ENCODE assay signal across 23 cellular contexts in genomic region chr9:114070188-114071103, GRCh38. TPM values are rescaled to one million over a fixed set of nuclear protein-coding genes. Genes with fewer than 3 reads are reported as not detected.
DNase-seq lines count a peak whose midpoint lies in the region; ATAC-seq, FAIRE-seq and TF ChIP-seq lines count a peak whose summit lies in the region.
"Had no signal": no experiment of that assay in that cellular context is flagged by ENCODE, and none has a peak within 500 bp of the region (broad histone marks: within the 10 kb centered on the region; RNA-seq: fewer than 3 reads in every experiment).

No MANE protein-coding gene starts in this region.

- peaks cover 8% of the 10 kb centered on the region; the same call in 1 of the 2 replicates for H3K9me2 ChIP-seq in GM23338 (ENCODE audit: insufficient read depth)
- H3K9me2 ChIP-seq: SK-N-SH had no signal

- H3K4me3 ChIP-seq in HepG2 (replicated peaks in 1 of 3; ENCODE audit: insufficient read depth in 1 of 3, low read depth in 2 of 3, low read length in 3 of 3) (no peak overlapping the region; a peak in 1 of 6 replicates), GM23338 (no peak overlapping the region)
- H3K4me3 ChIP-seq: GM12878, GM23248 had no signal

- peaks cover 97% of the 10 kb centered on the region for H3K4me1 ChIP-seq in HepG2 (ENCODE audit: insufficient read depth, low read length)
- H3K4me1 ChIP-seq in GM23338 (ENCODE audit: insufficient read depth): no peaks in the 10 kb centered on the region
- H3K4me1 ChIP-seq: BE2C had no signal

- H3K27me3 Mint-ChIP-seq in natural killer cell treated with Interleukin-12 subunit alpha and Interleukin-12 subunit beta and Interleukin-15 and Interleukin-18, amount 100 ng/mL, for 72 hours: peaks cover 16 to 21% of the 10 kb centered on the region in 2 donors
- H3K27me3 Mint-ChIP-seq in natural killer cell (ENCODE audit: low read depth in 2 of 2): peaks cover 11 to 13% of the 10 kb centered on the region in 2 donors
- H3K27me3 Mint-ChIP-seq in GM23338 (ENCODE audit: insufficient read depth, low read depth, poor library complexity): no peaks in the 10 kb centered on the region

- CTCF ChIA-PET in HepG2 (lab: Yijun Ruan, JAX; ENCODE audit: low intra/inter-chr PET ratio, low total read pairs): no interaction called here

- no peak overlapping the region for H2AFZ ChIP-seq in HepG2 (ENCODE audit: low read length)
- H2AFZ ChIP-seq in GM23338: no peak overlapping the region
- H2AFZ ChIP-seq: GM23248 had no signal

- FAIRE-seq in HepG2 (lab: Jason Lieb, UNC): no peak
- FAIRE-seq: D721Med, GM12878 had no signal

- no peak overlapping the region for H3K4me3 Mint-ChIP-seq in natural killer cell treated with Interleukin-12 subunit alpha and Interleukin-12 subunit beta and Interleukin-15 and Interleukin-18, amount 100 ng/mL, for 72 hours
- H3K4me3 Mint-ChIP-seq in natural killer cell (no peak overlapping the region), GM23338 (no peak overlapping the region)
- H3K4me3 Mint-ChIP-seq: CD8-positive, alpha-beta memory T cell had no signal

- H3K36me3 ChIP-seq in HepG2 (replicated peaks in 1 of 2; ENCODE audit: control insufficient read depth in 1 of 2, insufficient read depth in 2 of 2, low read length in 2 of 2) (peaks cover 33 to 90% of the 10 kb centered on the region in 2 experiments), GM23338 (ENCODE audit: insufficient read depth) (no peaks in the 10 kb centered on the region)
- H3K36me3 ChIP-seq: BE2C had no signal

- H3F3A ChIP-seq in GM23338 (replicated peaks; ENCODE audit: low read depth): no peaks in the 10 kb centered on the region

- no peaks in the 10 kb centered on the region for H3K9me3 ChIP-seq in HepG2 (ENCODE audit: low read length)
- H3K9me3 ChIP-seq: BE2C, SK-N-SH had no signal

- H3K4me2 ChIP-seq in HepG2 (ENCODE audit: low read depth, low read length): peak overlapping the region; percentile 1; the same call in 1 of the 2 replicates
- H3K4me2 ChIP-seq in GM23338: no peak overlapping the region
- H3K4me2 ChIP-seq: SK-N-SH had no signal

- no peaks in the 10 kb centered on the region for H3K9me3 Mint-ChIP-seq in natural killer cell treated with Interleukin-12 subunit alpha and Interleukin-12 subunit beta and Interleukin-15 and Interleukin-18, amount 100 ng/mL, for 72 hours
- H3K9me3 Mint-ChIP-seq in natural killer cell (no peaks in the 10 kb centered on the region), GM23338 (no peaks in the 10 kb centered on the region)
- H3K9me3 Mint-ChIP-seq: CD8-positive, alpha-beta memory T cell had no signal

- H3K79me2 ChIP-seq in HepG2 (ENCODE audit: insufficient read depth, low read length) (peaks cover 62% of the 10 kb centered on the region), GM23338 (replicated peaks; ENCODE audit: insufficient read depth) (no peaks in the 10 kb centered on the region)

- H3K9ac ChIP-seq in HepG2 (ENCODE audit: insufficient read depth, low read depth, low read length): no peak overlapping the region
- H3K9ac ChIP-seq: GM23248, SK-N-SH had no signal

- WGBS in HepG2 (ENCODE audit: low lambda C conversion rate): 100% methylated on average over 2 of the region's 17 CpGs

- H3K4me1 Mint-ChIP-seq in natural killer cell treated with Interleukin-12 subunit alpha and Interleukin-12 subunit beta and Interleukin-15 and Interleukin-18, amount 100 ng/mL, for 72 hours (ENCODE audit: low read depth in 2 of 2): no peaks in the 10 kb centered on the region
- H3K4me1 Mint-ChIP-seq in natural killer cell (no peaks in the 10 kb centered on the region), GM23338 (peaks cover 2% of the 10 kb centered on the region; the same call in 2 of the 3 replicates)
- H3K4me1 Mint-ChIP-seq: CD8-positive, alpha-beta memory T cell had no signal

- no peak for TF ChIP-seq POLR2A in HepG2 (IDR thresholded peaks at IDR 0.05; ENCODE audit: insufficient read depth in 1 of 2, low read depth in 2 of 2, low read length in 2 of 2)

- POLR2A ChIA-PET in HepG2 (lab: Yijun Ruan, JAX): interaction anchor here (0.7 to 3.0 kb wide), 4 partner anchors 8 to 11 kb away, joined by 3 to 26 read pairs (median 6); partner anchors contain the start of gene AMBP

- no TSS peak for BruUV-seq in HepG2 (replicated peaks; lab: Mats Ljungman, UMichigan)

- H4K20me1 ChIP-seq in HepG2 (ENCODE audit: insufficient read depth, low read length) (peaks cover 89% of the 10 kb centered on the region), GM23338 (replicated peaks; ENCODE audit: insufficient read depth) (no peaks in the 10 kb centered on the region)

- no peak overlapping the region for H3K27ac Mint-ChIP-seq in natural killer cell treated with Interleukin-12 subunit alpha and Interleukin-12 subunit beta and Interleukin-15 and Interleukin-18, amount 100 ng/mL, for 72 hours
- H3K27ac Mint-ChIP-seq in natural killer cell (no peak overlapping the region), GM23338 (no peak overlapping the region)
- H3K27ac Mint-ChIP-seq: CD8-positive, alpha-beta memory T cell had no signal

- TF ChIP-seq CTCF in natural killer cell (IDR thresholded peaks at IDR 0.05): no peak
- no peak for TF ChIP-seq CTCF in HepG2 (CRISPR knock-in tag; IDR thresholded peaks at IDR 0.05)
- TF ChIP-seq CTCF in GM23338 (conservative IDR thresholded peaks at IDR 0.05; ENCODE audit: low read depth in 2 of 2): no peak

- intact Hi-C loops in natural killer cell (cut with micrococcal nuclease): no loop called here
- intact Hi-C loops in HepG2 (cut with micrococcal nuclease; ENCODE audit: unreplicated experiment): no loop called here
- intact Hi-C loops in sciatic nerve (cut with DNase I): no loop called here

- no peaks in the 10 kb centered on the region for H3K27me3 ChIP-seq in HepG2 (ENCODE audit: control insufficient read depth in 1 of 2, insufficient read depth in 2 of 2, low read length in 2 of 2)
- H3K27me3 ChIP-seq in GM23338 (ENCODE audit: insufficient read depth): no peaks in the 10 kb centered on the region
- H3K27me3 ChIP-seq: BE2C had no signal

- no peak for DNase-seq in natural killer cell treated with Interleukin-12 subunit alpha and Interleukin-12 subunit beta and Interleukin-15 and Interleukin-18, amount 100 ng/mL, for 72 hours (ENCODE audit: low spot score)
- DNase-seq in natural killer cell (no peak), HepG2 (ENCODE audit: low spot score) (no peak), sciatic nerve (ENCODE audit: low spot score) (peak; percentile 35), GDM1 (lab: John Stamatoyannopoulos, UW) (no peak), GM23338 (ENCODE audit: low spot score) (no peak), NCI-H82 (lab: John Stamatoyannopoulos, UW) (no peak)
- DNase-seq: 8988T; CD8-positive, alpha-beta memory T cell; DMS79; GM23248; NCI-H1048; NCI-H146; NCI-H2081; NCI-H510A; SHP77; SK-N-SH had no signal

- in situ Hi-C loops in HepG2 (cut with HindIII; ENCODE audit: extremely low pct_ligation_motif_present, low pct_unique_long_range_greater_than_20kb): no loop called here

- ATAC-seq in natural killer cell treated with Interleukin-12 subunit alpha and Interleukin-12 subunit beta and Interleukin-15 and Interleukin-18, amount 100 ng/mL, for 72 hours: peak; percentile 50 to 56
- ATAC-seq in natural killer cell: no peak
- ATAC-seq in HepG2: peak; percentile 43
- no peak for ATAC-seq in sciatic nerve
- ATAC-seq in GM23338: no peak
- no peak for ATAC-seq in GM21360 (IDR thresholded peaks at IDR 0.05; ENCODE audit: unreplicated experiment)
- ATAC-seq: GM12878, Panc1 had no signal

- H3K36me3 Mint-ChIP-seq in natural killer cell treated with Interleukin-12 subunit alpha and Interleukin-12 subunit beta and Interleukin-15 and Interleukin-18, amount 100 ng/mL, for 72 hours: no peaks in the 10 kb centered on the region
- no peaks in the 10 kb centered on the region for H3K36me3 Mint-ChIP-seq in natural killer cell
- no peaks in the 10 kb centered on the region for H3K36me3 Mint-ChIP-seq in GM23338 (ENCODE audit: low read depth)
- H3K36me3 Mint-ChIP-seq: CD8-positive, alpha-beta memory T cell had no signal

- H3K27ac ChIP-seq in HepG2 (ENCODE audit: extremely low read length, insufficient read depth, low read length) (peak overlapping the region; percentile 1), GM23338 (ENCODE audit: low read depth) (no peak overlapping the region)
- H3K27ac ChIP-seq: GM23248 had no signal

- no peak for TF ChIP-seq RAD21 in HepG2 (CRISPR knock-in tag; IDR thresholded peaks at IDR 0.05)

- TF ChIP-seq EP300 in HepG2 (IDR thresholded peaks at IDR 0.05; ENCODE audit: low read depth in 2 of 2, low read length in 2 of 2) (no peak), HepG2 (CRISPR knock-in tag; IDR thresholded peaks at IDR 0.05; ENCODE audit: borderline replicate concordance) (no peak)

RNA-seq across cellular contexts. Expression of gene AMBP, which starts 7.7 kb away (rescaled TPM):
- not detected for total RNA-seq in natural killer cell treated with Interleukin-12 subunit alpha and Interleukin-12 subunit beta and Interleukin-15 and Interleukin-18, amount 100 ng/mL, for 72 hours
- total RNA-seq in natural killer cell: not detected
- 612 and 1,510 TPM in 2 replicates for total RNA-seq in HepG2 (2016; rRNA removed; fragmentation: Illumina TruSeq; extraction: Trizol)
- total RNA-seq in HepG2 (2016; cell fraction: cytosol; rRNA removed; fragmentation: Illumina TruSeq; extraction: Trizol; ENCODE audit: low read depth): 264 and 266 TPM in 2 replicates
- 610 and 1,558 TPM in 2 replicates for total RNA-seq in HepG2 (2016; cell fraction: insoluble cytoplasmic fraction; rRNA removed; fragmentation: Illumina TruSeq; extraction: Trizol)
- 284 and 296 TPM in 2 replicates for total RNA-seq in HepG2 (2016; cell fraction: membrane; rRNA removed; fragmentation: Illumina TruSeq; extraction: Trizol)
- 1,103 and 1,244 TPM in 2 replicates for total RNA-seq in HepG2 (2016; cell fraction: nucleus; rRNA removed; fragmentation: Illumina TruSeq; extraction: Trizol)
- polyA plus RNA-seq in HepG2 (2011; rRNA removed): 2,580 and 3,919 TPM in 2 replicates
- polyA plus RNA-seq in HepG2 (2011; cell fraction: cytosol; rRNA removed): 3,676 and 4,547 TPM in 2 replicates
- 1,589 and 2,063 TPM in 2 replicates for polyA plus RNA-seq in HepG2 (2011; cell fraction: nucleus; rRNA removed)
- 2,894 and 3,165 TPM in 2 replicates for polyA plus RNA-seq in HepG2 (2012)
- polyA plus RNA-seq in HepG2 (2016; cell fraction: cytosol; fragmentation: Illumina TruSeq; extraction: Trizol; ENCODE audit: low read depth): 305 and 334 TPM in 2 replicates
- 674 and 676 TPM in 2 replicates for polyA plus RNA-seq in HepG2 (2016; cell fraction: insoluble cytoplasmic fraction; fragmentation: Illumina TruSeq; extraction: Trizol; ENCODE audit: low read depth)
- polyA plus RNA-seq in HepG2 (2016; cell fraction: membrane; fragmentation: Illumina TruSeq; extraction: Trizol; ENCODE audit: low read depth): 279 and 293 TPM in 2 replicates
- polyA plus RNA-seq in HepG2 (2016; cell fraction: nucleus; fragmentation: Illumina TruSeq; extraction: Trizol; ENCODE audit: insufficient read depth, low read depth): 2,037 and 2,236 TPM in 2 replicates
- polyA minus RNA-seq in HepG2 (2011; rRNA and poly(A)+ RNA removed; ENCODE audit: low replicate concordance): 0.72 and 924 TPM in 2 replicates
- 612 and 1,026 TPM in 2 replicates for polyA minus RNA-seq in HepG2 (2011; cell fraction: cytosol; rRNA and poly(A)+ RNA removed)
- 323 and 565 TPM in 2 replicates for polyA minus RNA-seq in HepG2 (2011; cell fraction: nucleus; rRNA and poly(A)+ RNA removed)
- not detected for total RNA-seq in sciatic nerve
- 1.3 and 4.0 TPM in 2 replicates for total RNA-seq in GM23338 (2014; rRNA removed; shearing (Covaris generic))
- 1.6 and 2.0 TPM in 2 replicates for polyA plus RNA-seq in GM23338 (2016; fragmentation: Nextera tagmentation; extraction: Ambion mirVana)
- total RNA-seq: CD8-positive, alpha-beta memory T cell; GM23248; MCF 10A had no signal
- polyA plus RNA-seq: CD8-positive, alpha-beta memory T cell; GM23248 had no signal

RNA-seq across cellular contexts. Expression of gene KIF12, which starts 28.6 kb away (rescaled TPM):
- not detected for total RNA-seq in natural killer cell treated with Interleukin-12 subunit alpha and Interleukin-12 subunit beta and Interleukin-15 and Interleukin-18, amount 100 ng/mL, for 72 hours
- total RNA-seq in natural killer cell (not detected), HepG2 (2016; rRNA removed; fragmentation: Illumina TruSeq; extraction: Trizol) (0.81 and 1.8 TPM in 2 replicates), sciatic nerve (0.22 TPM)
- total RNA-seq in HepG2 (2016; cell fraction: cytosol; rRNA removed; fragmentation: Illumina TruSeq; extraction: Trizol; ENCODE audit: low read depth): 0.61 and 1.1 TPM in 2 replicates
- 0.94 and 1.8 TPM in 2 replicates for total RNA-seq in HepG2 (2016; cell fraction: insoluble cytoplasmic fraction; rRNA removed; fragmentation: Illumina TruSeq; extraction: Trizol)
- total RNA-seq in HepG2 (2016; cell fraction: membrane; rRNA removed; fragmentation: Illumina TruSeq; extraction: Trizol): 0.19 and 0.38 TPM in 2 replicates
- total RNA-seq in HepG2 (2016; cell fraction: nucleus; rRNA removed; fragmentation: Illumina TruSeq; extraction: Trizol): 2.7 and 3.5 TPM in 2 replicates
- polyA plus RNA-seq in HepG2 (2011; rRNA removed) (12.5 and 14.8 TPM in 2 replicates), GM23338 (2016; fragmentation: Nextera tagmentation; extraction: Ambion mirVana) (4.2 and 4.7 TPM in 2 replicates)
- 1.6 and 3.1 TPM in 2 replicates for polyA plus RNA-seq in HepG2 (2011; cell fraction: cytosol; rRNA removed)
- polyA plus RNA-seq in HepG2 (2011; cell fraction: nucleus; rRNA removed): 155 and 222 TPM in 2 replicates
- polyA plus RNA-seq in HepG2 (2012): 6.2 and 7.2 TPM in 2 replicates
- polyA plus RNA-seq in HepG2 (2016; cell fraction: cytosol; fragmentation: Illumina TruSeq; extraction: Trizol; ENCODE audit: low read depth): 0.14 and 0.26 TPM in 2 replicates
- 0.92 and 0.93 TPM in 2 replicates for polyA plus RNA-seq in HepG2 (2016; cell fraction: insoluble cytoplasmic fraction; fragmentation: Illumina TruSeq; extraction: Trizol; ENCODE audit: low read depth)
- 0.17 TPM in 1 of 2 replicates, not detected in the other for polyA plus RNA-seq in HepG2 (2016; cell fraction: membrane; fragmentation: Illumina TruSeq; extraction: Trizol; ENCODE audit: low read depth)
- polyA plus RNA-seq in HepG2 (2016; cell fraction: nucleus; fragmentation: Illumina TruSeq; extraction: Trizol; ENCODE audit: insufficient read depth, low read depth): 8.0 and 11.0 TPM in 2 replicates
- 6.7 TPM in 1 of 2 replicates, not detected in the other for polyA minus RNA-seq in HepG2 (2011; rRNA and poly(A)+ RNA removed; ENCODE audit: low replicate concordance)
- 1.1 and 1.3 TPM in 2 replicates for polyA minus RNA-seq in HepG2 (2011; cell fraction: cytosol; rRNA and poly(A)+ RNA removed)
- 11.6 and 13.7 TPM in 2 replicates for polyA minus RNA-seq in HepG2 (2011; cell fraction: nucleus; rRNA and poly(A)+ RNA removed)
- 0.58 and 4.3 TPM in 2 replicates for total RNA-seq in GM23338 (2014; rRNA removed; shearing (Covaris generic))
- total RNA-seq: CD8-positive, alpha-beta memory T cell; GM12878; GM23248; MCF 10A had no signal
- polyA plus RNA-seq: CD8-positive, alpha-beta memory T cell; GM12878; GM23248 had no signal

Comparison
In these comparisons a context has a peak if more than half of its experiments do, and no peak if none do; other contexts are left out.
1. ATAC-seq: peak in natural killer cell treated with Interleukin-12 subunit alpha and Interleukin-12 subunit beta and Interleukin-15 and Interleukin-18, amount 100 ng/mL, for 72 hours (2 of 2) and HepG2 (single experiment); none in natural killer cell (0 of 3), sciatic nerve (single experiment), GM23338 (single experiment) and GM21360 (single experiment).
2. RNA of gene AMBP, which starts 7.7 kb away (total RNA-seq): 264 to 1,558 TPM in HepG2; 1.3 to 4.0 TPM in GM23338, not detected in sciatic nerve (single experiment), not detected in natural killer cell treated with Interleukin-12 subunit alpha and Interleukin-12 subunit beta and Interleukin-15 and Interleukin-18, amount 100 ng/mL, for 72 hours and not detected in natural killer cell; every median in the first group is over 10 times any median in the second.